16 cellular contexts compared by ENCODE assay signal in genomic region chr6:156993713-156994112, GRCh38.
"Had no signal": no experiment of that assay in that cellular context is flagged by ENCODE, and none has a peak within 500 bp of the region (broad histone marks: within the 10 kb centered on the region; RNA-seq: fewer than 3 reads in every experiment).

No MANE protein-coding gene starts in this region.

- H3K27ac Mint-ChIP-seq: activated CD4-positive, alpha-beta T cell treated with anti-CD3 and anti-CD28 coated beads, Interleukin-2, amount 10 ng/mL, durations not matched to agents 24 days and 14 days; activated CD8-positive, alpha-beta T cell treated with anti-CD3 and anti-CD28 coated beads, Interleukin-2, amount 10 ng/mL, durations not matched to agents 7 days and 5 days; activated naive CD4-positive, alpha-beta T cell treated with anti-CD3 and anti-CD28 coated beads, Interleukin-2, amount 50 U/mL, for 24 hours; naive thymus-derived CD4-positive, alpha-beta T cell; stimulated activated effector memory CD8-positive, alpha-beta T cell treated with anti-CD3 and anti-CD28 coated beads, Interleukin-12 subunit alpha, Interleukin-12 subunit beta, amount 100 ng/mL, for 72 hours had no signal

- DNase-seq: activated CD4-positive, alpha-beta T cell treated with anti-CD3 and anti-CD28 coated beads, Interleukin-2, amount 10 ng/mL, durations not matched to agents 24 days and 14 days; activated CD4-positive, CD25-positive, alpha-beta regulatory T cell; activated CD8-positive, alpha-beta memory T cell treated with anti-CD3 and anti-CD28 coated beads, Interleukin-2, amount 50 U/mL, for 4 hours; activated CD8-positive, alpha-beta T cell treated with anti-CD3 and anti-CD28 coated beads, Interleukin-2, amount 10 ng/mL, durations not matched to agents 7 days and 5 days; activated effector memory CD4-positive, alpha-beta T cell treated with anti-CD3 and anti-CD28 coated beads, Interleukin-2, amount 50 U/mL, for 16 hours; activated T-cell treated with anti-CD3 and anti-CD28 coated beads, Interleukin-2, amount 50 U/mL, for 48 hours; left lung; mammary epithelial cell; naive thymus-derived CD4-positive, alpha-beta T cell; retina had no signal

- ATAC-seq: activated CD8-positive, alpha-beta T cell treated with anti-CD3 and anti-CD28 coated beads, Interleukin-2, amount 10 ng/mL, durations not matched to agents 7 days and 5 days; naive thymus-derived CD4-positive, alpha-beta T cell; stimulated activated effector memory CD8-positive, alpha-beta T cell treated with anti-CD3 and anti-CD28 coated beads, Interleukin-12 subunit alpha, Interleukin-12 subunit beta, amount 100 ng/mL, for 72 hours had no signal

- H3K9me3 Mint-ChIP-seq: activated CD4-positive, alpha-beta T cell treated with anti-CD3 and anti-CD28 coated beads, Interleukin-2, amount 10 ng/mL, durations not matched to agents 24 days and 14 days; activated naive CD4-positive, alpha-beta T cell treated with anti-CD3 and anti-CD28 coated beads, Interleukin-2, amount 50 U/mL, for 24 hours; naive thymus-derived CD4-positive, alpha-beta T cell; stimulated activated effector memory CD8-positive, alpha-beta T cell treated with anti-CD3 and anti-CD28 coated beads, Interleukin-12 subunit alpha, Interleukin-12 subunit beta, amount 100 ng/mL, for 72 hours had no signal

- H3K27me3 ChIP-seq: left lung, neutrophil had no signal

- H3K36me3 ChIP-seq: left lung, neutrophil, thoracic aorta had no signal

- H2AFZ ChIP-seq: parathyroid adenoma had no signal

- H3K36me3 Mint-ChIP-seq: activated naive CD4-positive, alpha-beta T cell treated with anti-CD3 and anti-CD28 coated beads, Interleukin-2, amount 50 U/mL, for 24 hours; stimulated activated effector memory CD8-positive, alpha-beta T cell treated with anti-CD3 and anti-CD28 coated beads, Interleukin-12 subunit alpha, Interleukin-12 subunit beta, amount 100 ng/mL, for 72 hours had no signal

- H3K27ac ChIP-seq: coronary artery, left lung, neutrophil, parathyroid adenoma, thoracic aorta had no signal

- H3K9ac ChIP-seq: parathyroid adenoma had no signal

- H3K4me3 ChIP-seq: coronary artery, left lung, thoracic aorta had no signal

- H3K9me3 ChIP-seq: left lung, neutrophil, thoracic aorta had no signal

- H3K27me3 Mint-ChIP-seq: activated CD4-positive, alpha-beta T cell treated with anti-CD3 and anti-CD28 coated beads, Interleukin-2, amount 10 ng/mL, durations not matched to agents 24 days and 14 days; activated naive CD4-positive, alpha-beta T cell treated with anti-CD3 and anti-CD28 coated beads, Interleukin-2, amount 50 U/mL, for 24 hours; naive thymus-derived CD4-positive, alpha-beta T cell had no signal

- H3K4me3 Mint-ChIP-seq: activated CD4-positive, alpha-beta T cell treated with anti-CD3 and anti-CD28 coated beads, Interleukin-2, amount 10 ng/mL, durations not matched to agents 24 days and 14 days; activated CD8-positive, alpha-beta T cell treated with anti-CD3 and anti-CD28 coated beads, Interleukin-2, amount 10 ng/mL, durations not matched to agents 7 days and 5 days; activated naive CD4-positive, alpha-beta T cell treated with anti-CD3 and anti-CD28 coated beads, Interleukin-2, amount 50 U/mL, for 24 hours; naive thymus-derived CD4-positive, alpha-beta T cell; stimulated activated effector memory CD8-positive, alpha-beta T cell treated with anti-CD3 and anti-CD28 coated beads, Interleukin-12 subunit alpha, Interleukin-12 subunit beta, amount 100 ng/mL, for 72 hours had no signal
